Comparison of ENCODE assay signal across 9 cellular contexts in the genomic region with DNA sequence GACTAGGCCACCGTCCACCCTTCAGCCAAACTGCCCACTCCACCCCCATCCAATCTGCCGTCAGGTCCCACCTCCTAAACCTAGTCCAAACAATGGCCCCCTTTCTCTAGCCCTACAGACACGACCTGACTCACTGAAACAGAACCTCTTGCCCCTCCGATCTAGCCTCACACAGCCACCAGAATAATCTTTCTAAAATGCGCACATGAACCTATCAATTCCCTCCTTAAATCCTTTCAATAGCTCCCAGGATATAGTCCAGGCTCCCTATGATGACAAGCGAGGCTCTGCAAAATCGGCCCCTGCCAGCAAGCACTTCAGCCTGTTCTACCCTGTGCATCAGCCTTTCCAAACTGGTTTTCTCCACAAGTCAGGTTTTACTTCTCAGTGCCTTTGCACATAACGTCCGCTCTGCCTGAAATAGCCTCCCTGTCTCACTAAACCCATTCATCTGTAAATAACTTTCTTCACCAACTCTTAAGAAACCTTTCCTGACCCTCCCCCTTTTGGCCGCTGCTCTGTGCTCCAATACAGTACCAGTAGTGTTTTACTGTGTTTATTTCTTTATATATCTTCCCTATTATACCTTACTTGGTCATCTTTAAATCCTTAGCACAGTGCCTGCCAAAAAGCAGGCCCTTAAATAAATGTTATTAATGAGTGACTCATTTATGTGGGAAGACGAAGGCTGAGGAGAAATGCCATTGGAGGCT. TPM values are rescaled to one million over a fixed set of nuclear protein-coding genes. Genes with fewer than 3 reads are reported as not detected.
A peak's percentile ranks its signal among the peaks of the same experiment; 100 is the strongest.
DNase-seq lines count a peak whose midpoint lies in the region; ATAC-seq and TF ChIP-seq lines count a peak whose summit lies in the region.
"Had no signal": no experiment of that assay in that cellular context is flagged by ENCODE, and none has a peak within 500 bp of the region (broad histone marks: within the 10 kb centered on the region; RNA-seq: fewer than 3 reads in every experiment).

No MANE protein-coding gene starts in this region.

- ATAC-seq in GM19397 (IDR thresholded peaks at IDR 0.05; ENCODE audit: unreplicated experiment) = no peak
- no peak for ATAC-seq in HG03196 (IDR thresholded peaks at IDR 0.05; ENCODE audit: unreplicated experiment)

- in situ Hi-C loops in GM13976 (cut with MboI; ENCODE audit: low sequenced_read_pairs, unreplicated experiment) = loop anchor here (25.0 kb wide), 1 partner anchor 112 kb away; no protein-coding TSS in a partner anchor

- H2BK120ac ChIP-seq in mesenchymal stem cell (ENCODE audit: low read depth, low read length) = no peak overlapping the region

- peak overlapping the region; percentile 80 to 85 for H3K4ac ChIP-seq in mesenchymal stem cell (ENCODE audit: low read depth in 1 of 2, low read length in 2 of 2)

- WGBS in mesenchymal stem cell = 24% methylated on average over 10 of the region's 11 CpGs

- H3K14ac ChIP-seq in mesenchymal stem cell (ENCODE audit: low read length in 2 of 2) = peak overlapping the region in 1 of 2 experiments; percentile 61

- H2AK5ac ChIP-seq in mesenchymal stem cell (ENCODE audit: low read length, severe bottlenecking) = peak overlapping the region; percentile 17

- peaks cover 7% of the 10 kb centered on the region for H3K27me3 ChIP-seq in AG04450 (ENCODE audit: control insufficient read depth, insufficient read depth, low read length)
- no peaks in the 10 kb centered on the region for H3K27me3 ChIP-seq in mesenchymal stem cell (ENCODE audit: control insufficient read depth in 1 of 2, insufficient read depth in 1 of 2, low read length in 2 of 2)
- H3K27me3 ChIP-seq: foreskin keratinocyte had no signal

- peak overlapping the region in 1 of 2 experiments; percentile 66 for H3K23ac ChIP-seq in mesenchymal stem cell (ENCODE audit: low read length in 2 of 2)

- TF ChIP-seq CTCF in AG04450 (IDR thresholded peaks at IDR 0.05; ENCODE audit: low read depth, low read length) (no peak), GM13976 (IDR thresholded peaks at IDR 0.05; ENCODE audit: borderline replicate concordance, control extremely low read depth, extremely low read depth, insufficient read depth, missing control alignments) (no peak)

- DNase-seq in AG04450 (ENCODE audit: low read depth, low spot score) (peak; percentile 80), cerebellar cortex (ENCODE audit: low spot score) (peak; percentile 40), mesenchymal stem cell (peak; percentile 58), NCI-H128 (lab: John Stamatoyannopoulos, UW; ENCODE audit: unreplicated experiment) (no peak), GM13976 (ENCODE audit: low spot score) (no peak)

- H3K9ac ChIP-seq in mesenchymal stem cell (ENCODE audit: low read length) = peak overlapping the region; percentile 74

- peak overlapping the region; percentile 73 for H4K91ac ChIP-seq in mesenchymal stem cell (ENCODE audit: low read length)

- peak overlapping the region in 1 of 2 experiments; percentile 51 for H2BK12ac ChIP-seq in mesenchymal stem cell (ENCODE audit: low read length in 2 of 2)

- H2BK5ac ChIP-seq in mesenchymal stem cell (ENCODE audit: low read depth, low read length, poor library complexity, severe bottlenecking) = peak overlapping the region; percentile 5

- peak overlapping the region; percentile 85 for H2AFZ ChIP-seq in mesenchymal stem cell (ENCODE audit: low read depth, low read length)

- H3K9me3 ChIP-seq in AG04450 (ENCODE audit: control insufficient read depth, insufficient read depth, low read length) (no peaks in the 10 kb centered on the region; the same call in 1 of the 2 replicates), KOPT-K1 (ENCODE audit: insufficient read depth, low read length, poor library complexity, severe bottlenecking) (no peaks in the 10 kb centered on the region), mesenchymal stem cell (ENCODE audit: control insufficient read depth, low read length) (no peaks in the 10 kb centered on the region)

- H3K18ac ChIP-seq in mesenchymal stem cell (ENCODE audit: low read depth in 1 of 2, low read length in 2 of 2) = peak overlapping the region; percentile 77 to 97

- CTCF ChIA-PET in AG04450 (lab: Charles Lee) = no interaction called here

- POLR2A ChIA-PET in AG04450 (lab: Yijun Ruan, JAX) = interaction anchor here (2.8 kb wide), 1 partner anchor 9 kb away, joined by 7 read pairs; a partner anchor contains a TSS

- H2BK15ac ChIP-seq in mesenchymal stem cell (ENCODE audit: low read depth, poor library complexity, severe bottlenecking) = peak overlapping the region; percentile 86

- peak overlapping the region; percentile 73 for H3K4me2 ChIP-seq in mesenchymal stem cell (ENCODE audit: low read length, poor library complexity, severe bottlenecking)

- H3K4me1 ChIP-seq in mesenchymal stem cell (ENCODE audit: control insufficient read depth, insufficient read depth, low read depth, low read length) = peaks cover 16% of the 10 kb centered on the region
- H3K4me1 ChIP-seq: foreskin keratinocyte had no signal

- no peaks in the 10 kb centered on the region for H3K79me1 ChIP-seq in mesenchymal stem cell (replicated peaks; ENCODE audit: low read length, poor library complexity, severe bottlenecking)

- H4K8ac ChIP-seq in mesenchymal stem cell (ENCODE audit: low read length) = peak overlapping the region; percentile 91

- no peaks in the 10 kb centered on the region for H3K36me3 ChIP-seq in KOPT-K1 (ENCODE audit: insufficient read depth, low read length)
- H3K36me3 ChIP-seq in mesenchymal stem cell (ENCODE audit: control insufficient read depth in 1 of 2, insufficient read depth in 2 of 2, low read depth in 1 of 2, low read length in 2 of 2) = no peaks in the 10 kb centered on the region

- peak overlapping the region; percentile 94 for H3K27ac ChIP-seq in AG04450 (ENCODE audit: low read depth, low read length)
- peak overlapping the region; percentile 57 for H3K27ac ChIP-seq in KOPT-K1 (ENCODE audit: low read depth, low read length, poor library complexity, severe bottlenecking)
- H3K27ac ChIP-seq in mesenchymal stem cell (ENCODE audit: low read length, poor library complexity, severe bottlenecking) = peak overlapping the region; percentile 90

- H3K4me3 ChIP-seq in AG04450 (ENCODE audit: low read depth, low read length) = peak overlapping the region; percentile 52
- peak overlapping the region; percentile 68 to 78 for H3K4me3 ChIP-seq in mesenchymal stem cell (ENCODE audit: insufficient read depth in 1 of 2, low read depth in 1 of 2, low read length in 2 of 2)

RNA-seq across cellular contexts. Expression of a gene that starts 9.0 kb away (rescaled TPM):
- polyA plus RNA-seq in AG04450 (2011; rRNA removed) = 22.8 and 27.5 TPM in 2 replicates
- polyA minus RNA-seq in AG04450 (2011; rRNA and poly(A)+ RNA removed) = 41.6 and 47.4 TPM in 2 replicates
- 10.3 TPM for polyA plus RNA-seq in mesenchymal stem cell (2013, experiment 1 of 2)
- 9.8 TPM for polyA plus RNA-seq in mesenchymal stem cell (2013, experiment 2 of 2)

RNA-seq across cellular contexts. Expression of a gene that starts 12.1 kb away (rescaled TPM):
- not detected in 2 replicates for polyA plus RNA-seq in AG04450 (2011; rRNA removed)
- not detected in 2 replicates for polyA minus RNA-seq in AG04450 (2011; rRNA and poly(A)+ RNA removed)
- 0.07 TPM for polyA plus RNA-seq in mesenchymal stem cell (2013, experiment 1 of 2)
- polyA plus RNA-seq in mesenchymal stem cell (2013, experiment 2 of 2) = not detected
- polyA plus RNA-seq: foreskin keratinocyte had no signal

RNA-seq across cellular contexts. Expression of a gene that starts 18.1 kb away (rescaled TPM):
- polyA plus RNA-seq in AG04450 (2011; rRNA removed) = 165 and 167 TPM in 2 replicates
- 90.0 and 97.7 TPM in 2 replicates for polyA minus RNA-seq in AG04450 (2011; rRNA and poly(A)+ RNA removed)
- polyA plus RNA-seq in mesenchymal stem cell (2013, experiment 1 of 2) = 132 TPM
- polyA plus RNA-seq in mesenchymal stem cell (2013, experiment 2 of 2) = 131 TPM

RNA-seq across cellular contexts. Expression of a gene that starts 39.9 kb away (rescaled TPM):
- 59.3 and 63.7 TPM in 2 replicates for polyA plus RNA-seq in AG04450 (2011; rRNA removed)
- 36.9 and 41.8 TPM in 2 replicates for polyA minus RNA-seq in AG04450 (2011; rRNA and poly(A)+ RNA removed)
- polyA plus RNA-seq in mesenchymal stem cell (2013, experiment 1 of 2) = 57.8 TPM
- polyA plus RNA-seq in mesenchymal stem cell (2013, experiment 2 of 2) = 59.6 TPM

RNA-seq across cellular contexts. Expression of a gene that starts 39.9 kb away (rescaled TPM):
- polyA plus RNA-seq in AG04450 (2011; rRNA removed) = 9.4 and 10.4 TPM in 2 replicates
- polyA minus RNA-seq in AG04450 (2011; rRNA and poly(A)+ RNA removed) = 43.5 and 51.1 TPM in 2 replicates
- 7.6 TPM for polyA plus RNA-seq in mesenchymal stem cell (2013, experiment 1 of 2)
- polyA plus RNA-seq in mesenchymal stem cell (2013, experiment 2 of 2) = 6.2 TPM

Comparison
In these comparisons a context has a peak if more than half of its experiments do, and no peak if none do; other contexts are left out.
1. DNase-seq: peak in AG04450 (single experiment), cerebellar cortex (single experiment) and mesenchymal stem cell (single experiment); none in NCI-H128 (single experiment) and GM13976 (single experiment).
2. Peak in every context shown above with its lines, with median percentiles within 50 percentile points of each other: H3K27ac ChIP-seq.